ENCODE assay signal across 1 cellular context in the genomic region with DNA sequence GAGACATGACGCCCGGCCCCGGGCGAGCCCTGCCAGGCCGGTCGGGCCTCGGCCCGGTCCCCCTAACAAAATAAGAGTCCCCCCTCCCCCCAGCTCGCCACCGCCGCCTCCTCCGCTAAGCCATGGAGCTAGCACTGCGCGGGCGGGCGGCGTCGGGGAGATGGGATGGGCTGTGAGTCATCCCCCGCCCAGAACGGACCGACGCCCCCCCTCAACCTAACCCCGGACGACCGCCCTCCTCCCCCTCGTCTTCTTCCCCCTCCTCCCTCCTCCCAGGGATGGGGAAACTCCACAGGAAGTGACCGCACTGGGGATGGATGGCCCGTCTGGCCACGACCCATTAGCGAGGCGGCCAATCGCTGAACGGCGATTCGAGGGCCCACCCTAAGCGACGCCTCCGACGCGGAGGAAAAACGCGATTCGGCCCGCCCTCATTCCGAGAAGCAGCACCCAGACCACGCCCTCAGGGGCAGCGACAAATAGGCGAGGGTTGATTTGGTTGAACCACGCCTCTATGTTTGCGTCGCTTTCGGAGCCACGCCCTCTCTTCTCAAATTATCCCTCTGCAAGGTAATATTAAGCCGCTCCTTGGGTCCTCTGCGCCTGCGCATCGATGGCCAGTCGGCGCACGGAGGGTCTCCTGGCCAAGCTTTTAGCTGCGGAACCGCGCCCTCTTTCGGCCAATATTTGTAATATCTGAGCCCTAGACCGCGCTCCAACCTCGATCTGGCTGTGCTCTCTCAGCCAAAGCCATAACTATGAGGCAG.
A peak's percentile ranks its signal among the peaks of the same experiment; 100 is the strongest.
TF ChIP-seq lines count a peak whose summit lies in the region.

A gene with protein sequence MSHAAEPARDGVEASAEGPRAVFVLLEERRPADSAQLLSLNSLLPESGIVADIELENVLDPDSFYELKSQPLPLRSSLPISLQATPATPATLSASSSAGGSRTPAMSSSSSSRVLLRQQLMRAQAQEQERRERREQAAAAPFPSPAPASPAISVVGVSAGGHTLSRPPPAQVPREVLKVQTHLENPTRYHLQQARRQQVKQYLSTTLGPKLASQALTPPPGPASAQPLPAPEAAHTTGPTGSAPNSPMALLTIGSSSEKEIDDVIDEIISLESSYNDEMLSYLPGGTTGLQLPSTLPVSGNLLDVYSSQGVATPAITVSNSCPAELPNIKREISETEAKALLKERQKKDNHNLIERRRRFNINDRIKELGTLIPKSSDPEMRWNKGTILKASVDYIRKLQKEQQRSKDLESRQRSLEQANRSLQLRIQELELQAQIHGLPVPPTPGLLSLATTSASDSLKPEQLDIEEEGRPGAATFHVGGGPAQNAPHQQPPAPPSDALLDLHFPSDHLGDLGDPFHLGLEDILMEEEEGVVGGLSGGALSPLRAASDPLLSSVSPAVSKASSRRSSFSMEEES (minus strand): TSS at position 138 of the 767 bp plus-strand sequence. CDS start 131 bp downstream, at position 7.

TF ChIP-seq in K562, 482 proteins besides CTCF, POLR2A, EP300 and RAD21 (continued from another document):
- 0 out of 2 replicates have a peak, but pooled peaks have one; percentile 18 for TF ChIP-seq TCF3 (CRISPR knock-in tag; IDR thresholded peaks at IDR 0.05)
- TF ChIP-seq ZNF143 (CRISPR knock-in tag; IDR thresholded peaks at IDR 0.05) = no peak
- peak; percentile 93 for TF ChIP-seq RBM25 (IDR thresholded peaks at IDR 0.05; ENCODE audit: low read depth, low read length, severe bottlenecking)
- TF ChIP-seq, protein P1, sequence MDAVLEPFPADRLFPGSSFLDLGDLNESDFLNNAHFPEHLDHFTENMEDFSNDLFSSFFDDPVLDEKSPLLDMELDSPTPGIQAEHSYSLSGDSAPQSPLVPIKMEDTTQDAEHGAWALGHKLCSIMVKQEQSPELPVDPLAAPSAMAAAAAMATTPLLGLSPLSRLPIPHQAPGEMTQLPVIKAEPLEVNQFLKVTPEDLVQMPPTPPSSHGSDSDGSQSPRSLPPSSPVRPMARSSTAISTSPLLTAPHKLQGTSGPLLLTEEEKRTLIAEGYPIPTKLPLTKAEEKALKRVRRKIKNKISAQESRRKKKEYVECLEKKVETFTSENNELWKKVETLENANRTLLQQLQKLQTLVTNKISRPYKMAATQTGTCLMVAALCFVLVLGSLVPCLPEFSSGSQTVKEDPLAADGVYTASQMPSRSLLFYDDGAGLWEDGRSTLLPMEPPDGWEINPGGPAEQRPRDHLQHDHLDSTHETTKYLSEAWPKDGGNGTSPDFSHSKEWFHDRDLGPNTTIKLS (IDR thresholded peaks at IDR 0.05; ENCODE audit: borderline replicate concordance, low read depth) = no peak
- TF ChIP-seq TOE1 (IDR thresholded peaks at IDR 0.05; ENCODE audit: borderline replicate concordance) = no peak
- TF ChIP-seq TOE1 (CRISPR knock-in tag; IDR thresholded peaks at IDR 0.05; ENCODE audit: borderline replicate concordance, low read depth) = no peak
- peak; percentile 44; the same call in 1 of the 2 replicates for TF ChIP-seq CEBPB (tag; IDR thresholded peaks at IDR 0.05)
- TF ChIP-seq ATF7 (IDR thresholded peaks at IDR 0.05) = peak; percentile 78
- no peak for TF ChIP-seq WHSC1 (IDR thresholded peaks at IDR 0.05; ENCODE audit: low read length)
- 0 out of 4 replicates have a peak, but pooled peaks of 1 of the 2 experiments have one; percentile 26 for TF ChIP-seq TBL1XR1 (IDR thresholded peaks at IDR 0.05; ENCODE audit: low read length in 2 of 2)
- TF ChIP-seq, protein P2, sequence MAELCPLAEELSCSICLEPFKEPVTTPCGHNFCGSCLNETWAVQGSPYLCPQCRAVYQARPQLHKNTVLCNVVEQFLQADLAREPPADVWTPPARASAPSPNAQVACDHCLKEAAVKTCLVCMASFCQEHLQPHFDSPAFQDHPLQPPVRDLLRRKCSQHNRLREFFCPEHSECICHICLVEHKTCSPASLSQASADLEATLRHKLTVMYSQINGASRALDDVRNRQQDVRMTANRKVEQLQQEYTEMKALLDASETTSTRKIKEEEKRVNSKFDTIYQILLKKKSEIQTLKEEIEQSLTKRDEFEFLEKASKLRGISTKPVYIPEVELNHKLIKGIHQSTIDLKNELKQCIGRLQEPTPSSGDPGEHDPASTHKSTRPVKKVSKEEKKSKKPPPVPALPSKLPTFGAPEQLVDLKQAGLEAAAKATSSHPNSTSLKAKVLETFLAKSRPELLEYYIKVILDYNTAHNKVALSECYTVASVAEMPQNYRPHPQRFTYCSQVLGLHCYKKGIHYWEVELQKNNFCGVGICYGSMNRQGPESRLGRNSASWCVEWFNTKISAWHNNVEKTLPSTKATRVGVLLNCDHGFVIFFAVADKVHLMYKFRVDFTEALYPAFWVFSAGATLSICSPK (IDR thresholded peaks at IDR 0.05; ENCODE audit: borderline replicate concordance) = no peak
- TF ChIP-seq, protein P3, sequence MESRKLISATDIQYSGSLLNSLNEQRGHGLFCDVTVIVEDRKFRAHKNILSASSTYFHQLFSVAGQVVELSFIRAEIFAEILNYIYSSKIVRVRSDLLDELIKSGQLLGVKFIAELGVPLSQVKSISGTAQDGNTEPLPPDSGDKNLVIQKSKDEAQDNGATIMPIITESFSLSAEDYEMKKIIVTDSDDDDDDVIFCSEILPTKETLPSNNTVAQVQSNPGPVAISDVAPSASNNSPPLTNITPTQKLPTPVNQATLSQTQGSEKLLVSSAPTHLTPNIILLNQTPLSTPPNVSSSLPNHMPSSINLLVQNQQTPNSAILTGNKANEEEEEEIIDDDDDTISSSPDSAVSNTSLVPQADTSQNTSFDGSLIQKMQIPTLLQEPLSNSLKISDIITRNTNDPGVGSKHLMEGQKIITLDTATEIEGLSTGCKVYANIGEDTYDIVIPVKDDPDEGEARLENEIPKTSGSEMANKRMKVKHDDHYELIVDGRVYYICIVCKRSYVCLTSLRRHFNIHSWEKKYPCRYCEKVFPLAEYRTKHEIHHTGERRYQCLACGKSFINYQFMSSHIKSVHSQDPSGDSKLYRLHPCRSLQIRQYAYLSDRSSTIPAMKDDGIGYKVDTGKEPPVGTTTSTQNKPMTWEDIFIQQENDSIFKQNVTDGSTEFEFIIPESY (CRISPR knock-in tag; IDR thresholded peaks at IDR 0.05) = peak; percentile 65; the same call in 1 of the 2 replicates
- TF ChIP-seq, protein P4, sequence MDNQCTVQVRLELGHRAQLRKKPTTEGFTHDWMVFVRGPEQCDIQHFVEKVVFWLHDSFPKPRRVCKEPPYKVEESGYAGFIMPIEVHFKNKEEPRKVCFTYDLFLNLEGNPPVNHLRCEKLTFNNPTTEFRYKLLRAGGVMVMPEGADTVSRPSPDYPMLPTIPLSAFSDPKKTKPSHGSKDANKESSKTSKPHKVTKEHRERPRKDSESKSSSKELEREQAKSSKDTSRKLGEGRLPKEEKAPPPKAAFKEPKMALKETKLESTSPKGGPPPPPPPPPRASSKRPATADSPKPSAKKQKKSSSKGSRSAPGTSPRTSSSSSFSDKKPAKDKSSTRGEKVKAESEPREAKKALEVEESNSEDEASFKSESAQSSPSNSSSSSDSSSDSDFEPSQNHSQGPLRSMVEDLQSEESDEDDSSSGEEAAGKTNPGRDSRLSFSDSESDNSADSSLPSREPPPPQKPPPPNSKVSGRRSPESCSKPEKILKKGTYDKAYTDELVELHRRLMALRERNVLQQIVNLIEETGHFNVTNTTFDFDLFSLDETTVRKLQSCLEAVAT (IDR thresholded peaks at IDR 0.05) = 0 out of 4 replicates have a peak, but pooled peaks of 1 of the 2 experiments have one; percentile 22
- TF ChIP-seq CXXC5 (CRISPR knock-in tag; IDR thresholded peaks at IDR 0.05) = peak; percentile 51
- TF ChIP-seq DPF2 (IDR thresholded peaks at IDR 0.05) = peak; percentile 61; the same call in 1 of the 2 replicates
- TF ChIP-seq FOXK2 (conservative IDR thresholded peaks at IDR 0.05 in 1 of 2, IDR thresholded peaks at IDR 0.05 in 1 of 2; ENCODE audit: low read depth in 2 of 2) = 0 out of 4 replicates have a peak, but pooled peaks of 1 of the 2 experiments have one; percentile 24
- TF ChIP-seq, protein P5, sequence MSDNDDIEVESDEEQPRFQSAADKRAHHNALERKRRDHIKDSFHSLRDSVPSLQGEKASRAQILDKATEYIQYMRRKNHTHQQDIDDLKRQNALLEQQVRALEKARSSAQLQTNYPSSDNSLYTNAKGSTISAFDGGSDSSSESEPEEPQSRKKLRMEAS (CRISPR knock-in tag; IDR thresholded peaks at IDR 0.05) = no peak
- TF ChIP-seq SAFB (IDR thresholded peaks at IDR 0.05; ENCODE audit: borderline replicate concordance, low read depth, low read length) = no peak
- no peak for TF ChIP-seq STAG1 (CRISPR knock-in tag; IDR thresholded peaks at IDR 0.05; ENCODE audit: borderline replicate concordance)
- no peak for TF ChIP-seq ZNF384 (IDR thresholded peaks at IDR 0.05; ENCODE audit: low read depth, low read length)
- TF ChIP-seq, protein P6, sequence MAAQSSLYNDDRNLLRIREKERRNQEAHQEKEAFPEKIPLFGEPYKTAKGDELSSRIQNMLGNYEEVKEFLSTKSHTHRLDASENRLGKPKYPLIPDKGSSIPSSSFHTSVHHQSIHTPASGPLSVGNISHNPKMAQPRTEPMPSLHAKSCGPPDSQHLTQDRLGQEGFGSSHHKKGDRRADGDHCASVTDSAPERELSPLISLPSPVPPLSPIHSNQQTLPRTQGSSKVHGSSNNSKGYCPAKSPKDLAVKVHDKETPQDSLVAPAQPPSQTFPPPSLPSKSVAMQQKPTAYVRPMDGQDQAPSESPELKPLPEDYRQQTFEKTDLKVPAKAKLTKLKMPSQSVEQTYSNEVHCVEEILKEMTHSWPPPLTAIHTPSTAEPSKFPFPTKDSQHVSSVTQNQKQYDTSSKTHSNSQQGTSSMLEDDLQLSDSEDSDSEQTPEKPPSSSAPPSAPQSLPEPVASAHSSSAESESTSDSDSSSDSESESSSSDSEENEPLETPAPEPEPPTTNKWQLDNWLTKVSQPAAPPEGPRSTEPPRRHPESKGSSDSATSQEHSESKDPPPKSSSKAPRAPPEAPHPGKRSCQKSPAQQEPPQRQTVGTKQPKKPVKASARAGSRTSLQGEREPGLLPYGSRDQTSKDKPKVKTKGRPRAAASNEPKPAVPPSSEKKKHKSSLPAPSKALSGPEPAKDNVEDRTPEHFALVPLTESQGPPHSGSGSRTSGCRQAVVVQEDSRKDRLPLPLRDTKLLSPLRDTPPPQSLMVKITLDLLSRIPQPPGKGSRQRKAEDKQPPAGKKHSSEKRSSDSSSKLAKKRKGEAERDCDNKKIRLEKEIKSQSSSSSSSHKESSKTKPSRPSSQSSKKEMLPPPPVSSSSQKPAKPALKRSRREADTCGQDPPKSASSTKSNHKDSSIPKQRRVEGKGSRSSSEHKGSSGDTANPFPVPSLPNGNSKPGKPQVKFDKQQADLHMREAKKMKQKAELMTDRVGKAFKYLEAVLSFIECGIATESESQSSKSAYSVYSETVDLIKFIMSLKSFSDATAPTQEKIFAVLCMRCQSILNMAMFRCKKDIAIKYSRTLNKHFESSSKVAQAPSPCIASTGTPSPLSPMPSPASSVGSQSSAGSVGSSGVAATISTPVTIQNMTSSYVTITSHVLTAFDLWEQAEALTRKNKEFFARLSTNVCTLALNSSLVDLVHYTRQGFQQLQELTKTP (IDR thresholded peaks at IDR 0.05; ENCODE audit: low read depth in 1 of 2, partially characterized antibody in 2 of 2) = no peak
- no peak for TF ChIP-seq NR3C1 (CRISPR knock-in tag; IDR thresholded peaks at IDR 0.05)
- no peak for TF ChIP-seq RBM39 (optimal IDR thresholded peaks at IDR 0.05; ENCODE audit: low read depth, low read length)
TF ChIP-seq in K562: peak in this region for 82.
